In the genomic region with DNA sequence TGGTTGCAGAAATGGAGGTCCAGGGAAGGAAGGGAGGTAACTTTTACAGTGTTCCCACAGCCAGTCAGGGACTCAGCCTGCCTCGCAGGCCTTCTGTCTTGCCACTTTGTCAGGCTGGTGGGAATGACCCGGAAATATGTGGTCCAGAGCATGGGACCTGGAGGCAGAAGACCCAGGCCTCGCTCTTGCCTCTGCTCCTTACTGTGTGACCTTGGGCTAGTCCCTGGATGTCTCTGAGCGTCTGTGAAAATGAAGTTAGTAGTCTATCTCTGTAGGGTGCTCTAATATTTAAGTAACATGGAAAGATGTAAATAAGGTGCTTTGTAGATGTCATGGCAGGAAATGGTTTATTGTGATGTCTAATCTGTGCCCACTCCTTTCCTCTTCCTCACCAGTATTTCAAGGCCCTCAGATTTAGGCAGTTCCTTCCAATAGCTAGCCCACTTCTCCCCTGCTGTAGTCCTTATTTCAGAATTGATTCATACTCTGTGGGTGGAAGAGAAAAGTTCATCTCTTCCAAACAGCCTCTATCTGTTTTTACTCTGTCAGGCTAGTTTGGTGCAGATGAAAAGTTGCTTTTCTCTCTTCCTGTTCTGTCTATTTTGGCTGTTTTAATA, we compare ENCODE assay signal across 19 cellular contexts. TPM values are rescaled to one million over a fixed set of nuclear protein-coding genes. Genes with fewer than 3 reads are reported as not detected.
DNase-seq lines count a peak whose midpoint lies in the region; ATAC-seq and TF ChIP-seq lines count a peak whose summit lies in the region.
"Had no signal": no experiment of that assay in that cellular context is flagged by ENCODE, and none has a peak within 500 bp of the region (broad histone marks: within the 10 kb centered on the region; RNA-seq: fewer than 3 reads in every experiment).

No MANE protein-coding gene starts in this region.

- H3K4me3 ChIP-seq in upper lobe of right lung: no peak overlapping the region
- H3K4me3 ChIP-seq: prostate gland had no signal

- DNase-seq in activated T-cell treated with anti-CD3 and anti-CD28 coated beads, Interleukin-2, amount 50 U/mL, for 4 hours: no peak
- DNase-seq in activated T-cell treated with anti-CD3 and anti-CD28 coated beads for 4 hours: no peak
- DNase-seq in activated T-helper 1 cell treated with anti-CD3 and anti-CD28 coated beads, Interleukin-12 subunit alpha, Interleukin-12 subunit beta, Interleukin-2, Interleukin-4 antibody, amounts not matched to agents 30 ng/mL and 10 ng/mL and 1 ng/mL, durations not matched to agents 14 hours and 24 hours and 36 hours (ENCODE audit: low spot score): no peak
- no peak for DNase-seq in memory B cell (ENCODE audit: low spot score in 2 of 2)
- peak; percentile 29 for DNase-seq in upper lobe of right lung
- DNase-seq in osteocyte (ENCODE audit: extremely low spot score, unreplicated experiment): no peak
- no peak for DNase-seq in foreskin keratinocyte
- DNase-seq: activated CD8-positive, alpha-beta memory T cell treated with anti-CD3 and anti-CD28 coated beads for 24 hours; activated gamma-delta T cell treated with Interleukin-2 at 50 U/mL for 16 hours; EL; H7; KG1; natural killer cell; NCI-H1092 treated with DMSO at 0.1 percent for 48 hours; small intestine; trophoblast cell had no signal

- intact Hi-C loops in activated T-helper 1 cell treated with anti-CD3 and anti-CD28 coated beads, Interleukin-12 subunit alpha, Interleukin-12 subunit beta, Interleukin-2, Interleukin-4 antibody, amounts not matched to agents 30 ng/mL and 10 ng/mL and 1 ng/mL, durations not matched to agents 14 hours and 24 hours and 36 hours (cut with micrococcal nuclease): loop anchor here (1.0 kb wide), 1 partner anchor 11 kb away; no protein-coding TSS in a partner anchor
- intact Hi-C loops in upper lobe of right lung (cut with DNase I): no loop called here

- H3K9me3 ChIP-seq in upper lobe of right lung: no peaks in the 10 kb centered on the region
- H3K9me3 ChIP-seq: prostate gland had no signal

- TF ChIP-seq CTCF in upper lobe of right lung (IDR thresholded peaks at IDR 0.05): no peak
- TF ChIP-seq CTCF in osteocyte (IDR thresholded peaks at IDR 0.05): no peak
- no peak for TF ChIP-seq CTCF in foreskin keratinocyte (conservative IDR thresholded peaks at IDR 0.05)

- no peaks in the 10 kb centered on the region for H3K9me3 Mint-ChIP-seq in activated T-cell treated with anti-CD3 and anti-CD28 coated beads, Interleukin-2, amount 50 U/mL, for 4 hours
- H3K9me3 Mint-ChIP-seq in activated T-helper 1 cell treated with anti-CD3 and anti-CD28 coated beads, Interleukin-12 subunit alpha, Interleukin-12 subunit beta, Interleukin-2, Interleukin-4 antibody, amounts not matched to agents 30 ng/mL and 10 ng/mL and 1 ng/mL, durations not matched to agents 14 hours and 24 hours and 36 hours: no peaks in the 10 kb centered on the region
- H3K9me3 Mint-ChIP-seq in memory B cell: no peaks in the 10 kb centered on the region
- H3K9me3 Mint-ChIP-seq in osteocyte (ENCODE audit: unreplicated experiment): no peaks in the 10 kb centered on the region
- H3K9me3 Mint-ChIP-seq: natural killer cell had no signal

- no peaks in the 10 kb centered on the region for H3K36me3 Mint-ChIP-seq in activated T-cell treated with anti-CD3 and anti-CD28 coated beads, Interleukin-2, amount 50 U/mL, for 4 hours (ENCODE audit: insufficient read depth)
- H3K36me3 Mint-ChIP-seq in activated T-helper 1 cell treated with anti-CD3 and anti-CD28 coated beads, Interleukin-12 subunit alpha, Interleukin-12 subunit beta, Interleukin-2, Interleukin-4 antibody, amounts not matched to agents 30 ng/mL and 10 ng/mL and 1 ng/mL, durations not matched to agents 14 hours and 24 hours and 36 hours (ENCODE audit: low read depth): no peaks in the 10 kb centered on the region
- no peaks in the 10 kb centered on the region for H3K36me3 Mint-ChIP-seq in memory B cell
- no peaks in the 10 kb centered on the region for H3K36me3 Mint-ChIP-seq in osteocyte (ENCODE audit: unreplicated experiment)
- H3K36me3 Mint-ChIP-seq: natural killer cell had no signal

- no peaks in the 10 kb centered on the region for H3K36me3 ChIP-seq in upper lobe of right lung
- H3K36me3 ChIP-seq: prostate gland had no signal

- no peak overlapping the region for H3K4me3 Mint-ChIP-seq in activated T-cell treated with anti-CD3 and anti-CD28 coated beads, Interleukin-2, amount 50 U/mL, for 4 hours
- no peak overlapping the region for H3K4me3 Mint-ChIP-seq in activated T-helper 1 cell treated with anti-CD3 and anti-CD28 coated beads, Interleukin-12 subunit alpha, Interleukin-12 subunit beta, Interleukin-2, Interleukin-4 antibody, amounts not matched to agents 30 ng/mL and 10 ng/mL and 1 ng/mL, durations not matched to agents 14 hours and 24 hours and 36 hours
- H3K4me3 Mint-ChIP-seq in memory B cell (no peak overlapping the region), osteocyte (ENCODE audit: unreplicated experiment) (no peak overlapping the region)
- H3K4me3 Mint-ChIP-seq: natural killer cell had no signal

- H3K27ac ChIP-seq in upper lobe of right lung (no peak overlapping the region), foreskin keratinocyte (no peak overlapping the region)
- H3K27ac ChIP-seq: prostate gland had no signal

- H3K4me1 ChIP-seq in upper lobe of right lung: no peaks in the 10 kb centered on the region
- peaks cover 8% of the 10 kb centered on the region for H3K4me1 ChIP-seq in foreskin keratinocyte
- H3K4me1 ChIP-seq: prostate gland had no signal

- H3K27me3 Mint-ChIP-seq in activated T-cell treated with anti-CD3 and anti-CD28 coated beads, Interleukin-2, amount 50 U/mL, for 4 hours (ENCODE audit: low read depth): peaks cover 5% of the 10 kb centered on the region
- H3K27me3 Mint-ChIP-seq in activated T-helper 1 cell treated with anti-CD3 and anti-CD28 coated beads, Interleukin-12 subunit alpha, Interleukin-12 subunit beta, Interleukin-2, Interleukin-4 antibody, amounts not matched to agents 30 ng/mL and 10 ng/mL and 1 ng/mL, durations not matched to agents 14 hours and 24 hours and 36 hours (ENCODE audit: insufficient read depth): peaks cover 3% of the 10 kb centered on the region
- H3K27me3 Mint-ChIP-seq in memory B cell (peaks cover 10% of the 10 kb centered on the region), osteocyte (ENCODE audit: unreplicated experiment) (no peaks in the 10 kb centered on the region)

- peak; percentile 76 to 79 for ATAC-seq in activated T-cell treated with anti-CD3 and anti-CD28 coated beads, Interleukin-2, amount 50 U/mL, for 4 hours
- no peak for ATAC-seq in memory B cell (ENCODE audit: low read depth)
- ATAC-seq in upper lobe of right lung: no peak
- ATAC-seq in foreskin keratinocyte: no peak
- no peak for ATAC-seq in HG02678 (IDR thresholded peaks at IDR 0.05; ENCODE audit: unreplicated experiment)
- ATAC-seq: natural killer cell, Panc1 had no signal

- H3K27ac Mint-ChIP-seq in activated T-helper 1 cell treated with anti-CD3 and anti-CD28 coated beads, Interleukin-12 subunit alpha, Interleukin-12 subunit beta, Interleukin-2, Interleukin-4 antibody, amounts not matched to agents 30 ng/mL and 10 ng/mL and 1 ng/mL, durations not matched to agents 14 hours and 24 hours and 36 hours: peak overlapping the region; percentile 71
- H3K27ac Mint-ChIP-seq in memory B cell: peak overlapping the region; percentile 26
- H3K27ac Mint-ChIP-seq in osteocyte (ENCODE audit: unreplicated experiment): no peak overlapping the region
- H3K27ac Mint-ChIP-seq: natural killer cell had no signal

- H3K27me3 ChIP-seq in upper lobe of right lung: no peaks in the 10 kb centered on the region
- peaks cover 3% of the 10 kb centered on the region for H3K27me3 ChIP-seq in foreskin keratinocyte

- H3K4me1 Mint-ChIP-seq in activated T-cell treated with anti-CD3 and anti-CD28 coated beads, Interleukin-2, amount 50 U/mL, for 4 hours (ENCODE audit: low read depth): peaks cover 15% of the 10 kb centered on the region
- peaks cover 23% of the 10 kb centered on the region for H3K4me1 Mint-ChIP-seq in activated T-helper 1 cell treated with anti-CD3 and anti-CD28 coated beads, Interleukin-12 subunit alpha, Interleukin-12 subunit beta, Interleukin-2, Interleukin-4 antibody, amounts not matched to agents 30 ng/mL and 10 ng/mL and 1 ng/mL, durations not matched to agents 14 hours and 24 hours and 36 hours (ENCODE audit: low read depth)
- H3K4me1 Mint-ChIP-seq in memory B cell (peaks cover 5% of the 10 kb centered on the region), osteocyte (ENCODE audit: unreplicated experiment) (peaks cover 22% of the 10 kb centered on the region)
- H3K4me1 Mint-ChIP-seq: natural killer cell had no signal

RNA-seq across cellular contexts. Expression of gene CORO2B, which starts 9.1 kb away (rescaled TPM):
- total RNA-seq in activated T-cell treated with anti-CD3 and anti-CD28 coated beads, Interleukin-2, amount 50 U/mL, for 4 hours: under 1 TPM; 0.08 TPM
- 0.10 TPM in 1 of 2 replicates, not detected in the other for total RNA-seq in activated T-helper 1 cell treated with anti-CD3 and anti-CD28 coated beads, Interleukin-12 subunit alpha, Interleukin-12 subunit beta, Interleukin-2, Interleukin-4 antibody, amounts not matched to agents 30 ng/mL and 10 ng/mL and 1 ng/mL, durations not matched to agents 14 hours and 24 hours and 36 hours
- total RNA-seq in upper lobe of right lung (3.6 TPM), osteocyte (21.8 and 22.6 TPM in 2 replicates), foreskin keratinocyte (0.46 and 0.68 TPM in 2 replicates)
- polyA plus RNA-seq in foreskin keratinocyte: 0.46 and 0.65 TPM in 2 replicates

Comparison
In these comparisons a context has a peak if more than half of its experiments do, and no peak if none do; other contexts are left out.
1. ATAC-seq: peak in activated T-cell treated with anti-CD3 and anti-CD28 coated beads, Interleukin-2, amount 50 U/mL, for 4 hours (2 of 2); none in memory B cell (single experiment), upper lobe of right lung (single experiment), foreskin keratinocyte (single experiment) and HG02678 (single experiment).